12 cellular contexts compared by ENCODE assay signal in genomic region chr4:10321931-10322330, GRCh38.
"Had no signal": no experiment of that assay in that cellular context is flagged by ENCODE, and none has a peak within 500 bp of the region (broad histone marks: within the 10 kb centered on the region; RNA-seq: fewer than 3 reads in every experiment).

No MANE protein-coding gene starts in this region.

- DNase-seq: cortex of kidney; effector CD8-positive, alpha-beta T cell; foreskin melanocyte; heart left ventricle; hypothalamus; islet precursor cell; mammary epithelial cell; naive thymus-derived CD4-positive, alpha-beta T cell; psoas muscle; retina; right lobe of liver; stimulated activated naive CD4-positive, alpha-beta T cell treated with Interleukin-2 at 50 U/mL for 16 hours had no signal
